Comparison of ENCODE assay signal across 22 cellular contexts in genomic region chr20:47847882-47848485, GRCh38.
DNase-seq lines count a peak whose midpoint lies in the region; FAIRE-seq and TF ChIP-seq lines count a peak whose summit lies in the region.
"Had no signal": no experiment of that assay in that cellular context is flagged by ENCODE, and none has a peak within 500 bp of the region (broad histone marks: within the 10 kb centered on the region; RNA-seq: fewer than 3 reads in every experiment).

No MANE protein-coding gene starts in this region.

- no peak for FAIRE-seq in kidney (lab: Jason Lieb, UNC)

- H3K4me3 ChIP-seq in kidney (ENCODE audit: low read length in 2 of 2), result no peak overlapping the region
- H3K4me3 ChIP-seq: body of pancreas, lower lobe of right lung, MG63, Peyer's patch, prostate gland, upper lobe of right lung had no signal

- no peaks in the 10 kb centered on the region for H3K36me3 ChIP-seq in kidney (ENCODE audit: control insufficient read depth in 1 of 2, insufficient read depth in 2 of 2, low read length in 2 of 2)
- H3K36me3 ChIP-seq: lower lobe of right lung, MG63, Peyer's patch, prostate gland, upper lobe of right lung had no signal

- no peak overlapping the region for H3K9ac ChIP-seq in kidney (ENCODE audit: low read length in 2 of 2)

- intact Hi-C loops in kidney (cut with DNase I), result no loop called here

- DNase-seq in NCI-H82 (lab: John Stamatoyannopoulos, UW), result peak; percentile 24
- no peak for DNase-seq in NCI-H82 treated with DMSO at 0.1 percent for 48 hours (lab: John Stamatoyannopoulos, UW; ENCODE audit: unreplicated experiment)
- peak; percentile 99 for DNase-seq in NCI-H2171 treated with DMSO at 0.1 percent for 48 hours (lab: John Stamatoyannopoulos, UW)
- DNase-seq in dermis blood vessel endothelial cell, result peak; percentile 25
- peak; percentile 89 for DNase-seq in renal cortical epithelial cell (ENCODE audit: low read depth)
- no peak for DNase-seq in NCI-H2081 treated with DMSO at 0.1 percent for 48 hours (lab: John Stamatoyannopoulos, UW)
- DNase-seq in kidney, result no peak
- no peak for DNase-seq in HPDE6-E6E7 (ENCODE audit: extremely low spot score)
- DNase-seq: activated CD4-positive, alpha-beta T cell treated with anti-CD3 and anti-CD28 coated beads for 48 hours; activated naive CD4-positive, alpha-beta T cell treated with anti-CD3 and anti-CD28 coated beads, Interleukin-2, amount 50 U/mL, for 16 hours; body of pancreas; EL; erythroblast; lower lobe of right lung; MG63; naive thymus-derived CD8-positive, alpha-beta T cell; NCI-H187; NCI-H774; stimulated activated CD4-positive, alpha-beta T cell treated with anti-CD3 and anti-CD28 coated beads, Interleukin-12 subunit alpha, Interleukin-12 subunit beta, amount 100 ng/mL, for 4 hours; upper lobe of right lung had no signal

- no peaks in the 10 kb centered on the region for H3K4me1 ChIP-seq in kidney (ENCODE audit: control insufficient read depth in 1 of 2, insufficient read depth in 1 of 2, low read depth in 1 of 2, low read length in 2 of 2)
- H3K4me1 ChIP-seq: body of pancreas, lower lobe of right lung, Peyer's patch, prostate gland, upper lobe of right lung had no signal

- no peaks in the 10 kb centered on the region for H3K9me3 ChIP-seq in kidney (ENCODE audit: control insufficient read depth in 1 of 2, low read length in 2 of 2)
- H3K9me3 ChIP-seq: body of pancreas, lower lobe of right lung, MG63, Peyer's patch, prostate gland, upper lobe of right lung had no signal

- TF ChIP-seq CTCF in kidney (IDR thresholded peaks at IDR 0.05; ENCODE audit: borderline replicate concordance, extremely low read depth, insufficient read depth), result no peak

- no peak overlapping the region for H3K27ac ChIP-seq in kidney (ENCODE audit: low read depth in 2 of 2, low read length in 2 of 2)
- H3K27ac ChIP-seq: body of pancreas, lower lobe of right lung, Peyer's patch, prostate gland, upper lobe of right lung had no signal

Comparison
In these comparisons a context has a peak if more than half of its experiments do, and no peak if none do; other contexts are left out.
1. DNase-seq: peak in NCI-H82 (single experiment), NCI-H2171 treated with DMSO at 0.1 percent for 48 hours (single experiment), dermis blood vessel endothelial cell (single experiment) and renal cortical epithelial cell (single experiment); none in NCI-H82 treated with DMSO at 0.1 percent for 48 hours (single experiment), NCI-H2081 treated with DMSO at 0.1 percent for 48 hours (single experiment), kidney (single experiment) and HPDE6-E6E7 (single experiment).